Comparison of ENCODE assay signal across 1 cellular context in genomic region chr11:35260342-35260985, GRCh38.
TF ChIP-seq lines count a peak whose summit lies in the region.

No MANE protein-coding gene starts in this region.

TF ChIP-seq in SK-N-SH, 30 proteins besides CTCF, POLR2A, EP300 and RAD21 (continued from another document):
- TF ChIP-seq REST (IDR thresholded peaks at IDR 0.05; ENCODE audit: low read depth, low read length) (no peak), SMC3 (IDR thresholded peaks at IDR 0.05; ENCODE audit: low read depth, low read length) (no peak), NFIC (IDR thresholded peaks at IDR 0.05; ENCODE audit: borderline replicate concordance) (peak; percentile 75), NRF1 (IDR thresholded peaks at IDR 0.05; ENCODE audit: low read depth, low read length) (no peak)
